ENCODE assay signal across 8 cellular contexts in the genomic region with DNA sequence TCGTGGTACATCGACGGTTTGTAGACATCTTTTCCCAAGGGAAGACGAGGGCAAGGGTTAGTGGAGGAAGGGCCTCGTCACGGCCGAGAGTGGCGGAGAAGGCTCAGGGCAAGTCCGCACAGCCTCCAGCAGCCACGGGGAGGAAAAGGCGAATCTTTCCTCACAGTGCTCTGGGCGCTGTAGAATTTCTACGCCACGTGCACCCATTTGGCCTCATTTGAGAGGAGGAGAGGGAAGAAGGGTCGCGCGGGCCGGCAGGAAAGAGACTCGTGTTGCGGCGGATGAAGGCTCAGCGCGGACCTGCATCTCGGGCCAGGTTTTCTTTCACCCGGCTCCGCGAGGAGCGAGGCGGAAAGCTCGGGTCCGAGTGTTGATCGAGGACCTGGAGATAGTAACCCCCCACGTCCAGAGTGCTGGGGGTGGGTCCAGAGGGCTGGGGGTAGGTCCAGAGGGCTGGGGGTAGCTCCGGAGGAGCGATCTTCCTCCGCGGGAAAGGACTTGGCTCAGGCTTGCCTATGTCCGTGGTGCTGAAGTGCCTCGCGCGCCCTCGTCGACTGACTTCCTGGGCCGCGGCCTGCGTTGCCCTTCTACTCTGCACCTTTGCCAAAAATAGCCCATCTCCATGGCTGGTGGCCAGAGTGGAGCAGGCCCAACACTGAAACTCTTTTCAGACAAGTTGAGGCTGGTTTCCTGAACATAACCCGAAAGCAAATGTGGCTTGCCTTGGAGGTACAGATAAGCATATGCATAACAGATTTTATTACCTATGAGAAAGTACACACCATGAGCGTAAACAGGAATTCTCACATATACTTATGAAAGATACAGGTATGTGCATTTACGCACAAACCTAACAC. TPM values are rescaled to one million over a fixed set of nuclear protein-coding genes. Genes with fewer than 3 reads are reported as not detected.
A peak's percentile ranks its signal among the peaks of the same experiment; 100 is the strongest.
DNase-seq lines count a peak whose midpoint lies in the region; ATAC-seq and TF ChIP-seq lines count a peak whose summit lies in the region.

No MANE protein-coding gene starts in this region.

- H3K27ac ChIP-seq in A673 (ENCODE audit: low read depth, low read length, poor library complexity, severe bottlenecking) (peak overlapping the region; percentile 87), foreskin keratinocyte (peak overlapping the region; percentile 32), uterus (peak overlapping the region; percentile 74 to 77)

- peak; percentile 76 for ATAC-seq in foreskin keratinocyte
- no peak for ATAC-seq in GM21825 (IDR thresholded peaks at IDR 0.05; ENCODE audit: unreplicated experiment)

- H3K4me1 Mint-ChIP-seq in nephron progenitor cell = peaks cover 23% of the 10 kb centered on the region

- H3K4me3 Mint-ChIP-seq in nephron progenitor cell = peak overlapping the region; percentile 88

- H3K27me3 ChIP-seq in A673 (replicated peaks; ENCODE audit: insufficient read depth, low read depth, low read length, poor library complexity) (no peaks in the 10 kb centered on the region), H7 (ENCODE audit: control insufficient read depth, insufficient read depth, low read length) (peaks cover 8% of the 10 kb centered on the region), NT2/D1 (ENCODE audit: insufficient read depth, insufficient read length) (peaks cover 38% of the 10 kb centered on the region), foreskin keratinocyte (peaks cover 21% of the 10 kb centered on the region), uterus (no peaks in the 10 kb centered on the region)

- no peak for TF ChIP-seq CTCF in A673 (conservative IDR thresholded peaks at IDR 0.05; ENCODE audit: low read depth, low read length)
- no peak for TF ChIP-seq CTCF in foreskin keratinocyte (conservative IDR thresholded peaks at IDR 0.05)
- no peak for TF ChIP-seq CTCF in nephron progenitor cell (IDR thresholded peaks at IDR 0.05)
- no peak for TF ChIP-seq CTCF in uterus (IDR thresholded peaks at IDR 0.05)

- no peak for TF ChIP-seq POLR2A in uterus (IDR thresholded peaks at IDR 0.05)

- TSS peak; percentile 34 for BruUV-seq in A673 (replicated peaks; lab: Mats Ljungman, UMichigan)

- H3K9ac ChIP-seq in NT2/D1 (ENCODE audit: insufficient read length, low read depth) = peak overlapping the region; percentile 69

- peaks cover 26% of the 10 kb centered on the region for H3K9me3 Mint-ChIP-seq in nephron progenitor cell

- POLR2A ChIA-PET in A673 (lab: Charles Lee; ENCODE audit: low non-redundant PET) = no interaction called here

- peaks cover 65% of the 10 kb centered on the region for H3K27me3 Mint-ChIP-seq in nephron progenitor cell (ENCODE audit: low read depth, poor library complexity)

- peak overlapping the region; percentile 68 for H3K4me3 ChIP-seq in A673 (ENCODE audit: low read depth, low read length, poor library complexity, severe bottlenecking)
- peak overlapping the region; percentile 78 for H3K4me3 ChIP-seq in H7 (ENCODE audit: insufficient read depth, low read depth, low read length)
- H3K4me3 ChIP-seq in NT2/D1 (ENCODE audit: insufficient read length, low read depth) = peak overlapping the region; percentile 62
- H3K4me3 ChIP-seq in uterus = peak overlapping the region; percentile 44 to 61

- CTCF ChIA-PET in A673 (lab: Charles Lee) = no interaction called here

- intact Hi-C loops in A673 (cut with micrococcal nuclease; ENCODE audit: unreplicated experiment) = loop anchor here (5.0 kb wide), 1 partner anchor 192 kb away; no protein-coding TSS in a partner anchor
- intact Hi-C loops in uterus (cut with DNase I; ENCODE audit: low total_unique reads) = no loop called here

- H3K36me3 ChIP-seq in A673 (ENCODE audit: insufficient read depth, low read length, poor library complexity, severe bottlenecking) = no peaks in the 10 kb centered on the region
- H3K36me3 ChIP-seq in H7 (replicated peaks; ENCODE audit: control insufficient read depth, insufficient read depth, low read length) = no peaks in the 10 kb centered on the region
- no peaks in the 10 kb centered on the region for H3K36me3 ChIP-seq in NT2/D1 (ENCODE audit: insufficient read depth, insufficient read length, low read length)
- H3K36me3 ChIP-seq in uterus = no peaks in the 10 kb centered on the region

- H3K4me1 ChIP-seq in A673 (ENCODE audit: insufficient read depth, low read length, poor library complexity, severe bottlenecking) = peaks cover 18% of the 10 kb centered on the region
- H3K4me1 ChIP-seq in NT2/D1 (ENCODE audit: insufficient read depth, insufficient read length) = no peaks in the 10 kb centered on the region
- H3K4me1 ChIP-seq in foreskin keratinocyte = peaks cover 7% of the 10 kb centered on the region
- H3K4me1 ChIP-seq in uterus = no peaks in the 10 kb centered on the region

- peak; percentile 62 for DNase-seq in A673 (ENCODE audit: low spot score)
- DNase-seq in H7 = peak; percentile 80
- peak; percentile 42 for DNase-seq in NT2/D1 (ENCODE audit: low read depth, low spot score)
- DNase-seq in activated gamma-delta T cell treated with anti-CD3 and anti-CD28 coated beads, Interleukin-2, amount 50 U/mL, for 16 hours (ENCODE audit: low read depth) = peak; percentile 14
- peak; percentile 75 to 81 for DNase-seq in foreskin keratinocyte
- DNase-seq in nephron progenitor cell = peak; percentile 65
- peak; percentile 30 to 35 for DNase-seq in uterus

- H3K9me3 ChIP-seq in A673 (ENCODE audit: low read depth, low read length, poor library complexity, severe bottlenecking) (peaks cover 24% of the 10 kb centered on the region), NT2/D1 (ENCODE audit: insufficient read depth, low read length) (no peaks in the 10 kb centered on the region), uterus (no peaks in the 10 kb centered on the region)

- peaks cover 12% of the 10 kb centered on the region for H3K36me3 Mint-ChIP-seq in nephron progenitor cell (ENCODE audit: low read depth)

- no peak overlapping the region for H3K27ac Mint-ChIP-seq in nephron progenitor cell

RNA-seq across cellular contexts. Expression of gene SLC35G2, which starts 1.1 kb away (rescaled TPM):
- 25.0 and 26.4 TPM in 2 replicates for total RNA-seq in A673 (2021)
- 6.7 and 7.2 TPM in 2 replicates for total RNA-seq in H7 (2014; rRNA removed; shearing (Covaris generic))
- 1.8 and 2.2 TPM in 2 replicates for total RNA-seq in foreskin keratinocyte
- polyA plus RNA-seq in foreskin keratinocyte = 1.1 and 2.6 TPM in 2 replicates
- 10 to 100 TPM in 3 of 4 donors, 1 to 10 TPM in 1; 9.1 to 13.2 (median 11.8) TPM for total RNA-seq in uterus

RNA-seq across cellular contexts. Expression of gene NCK1, which starts 42.0 kb away (rescaled TPM):
- total RNA-seq in A673 (2021) (43.7 and 50.2 TPM in 2 replicates), foreskin keratinocyte (27.6 and 28.7 TPM in 2 replicates), uterus (10 to 100 TPM; 48.4 to 85.3 (median 60.2) TPM)
- total RNA-seq in H7 (2014; rRNA removed; shearing (Covaris generic)) = 19.4 and 25.9 TPM in 2 replicates
- 13.9 and 17.1 TPM in 2 replicates for polyA plus RNA-seq in foreskin keratinocyte

Comparison
In these comparisons a context has a peak if more than half of its experiments do, and no peak if none do; other contexts are left out.
1. DNase-seq: peak in every context shown above with its lines; median percentile 80 in H7; 78 in foreskin keratinocyte; 65 in nephron progenitor cell; 62 in A673; 42 in NT2/D1; 32 in uterus; 14 in activated gamma-delta T cell treated with anti-CD3 and anti-CD28 coated beads, Interleukin-2, amount 50 U/mL, for 16 hours.
2. H3K27ac ChIP-seq: peak in every context shown above with its lines; median percentile 87 in A673; 76 in uterus; 32 in foreskin keratinocyte.